18 cellular contexts compared by ENCODE assay signal in genomic region chr5:31563216-31563615, GRCh38.
"Had no signal": no experiment of that assay in that cellular context is flagged by ENCODE, and none has a peak within 500 bp of the region (broad histone marks: within the 10 kb centered on the region; RNA-seq: fewer than 3 reads in every experiment).

No MANE protein-coding gene starts in this region.

- H3K36me3 ChIP-seq: neutrophil, ovary, prostate gland, thyroid gland had no signal

- H3K27ac ChIP-seq: epithelial cell of prostate, neutrophil, ovary, prostate gland, thyroid gland had no signal

- H3K27me3 ChIP-seq: neutrophil, ovary, thyroid gland had no signal

- ATAC-seq: activated CD8-positive, alpha-beta T cell treated with anti-CD3 and anti-CD28 coated beads, Interleukin-2, amount 10 ng/mL, durations not matched to agents 7 days and 5 days; activated naive CD4-positive, alpha-beta T cell treated with anti-CD3 and anti-CD28 coated beads, Interleukin-2, amount 50 U/mL, for 72 hours; natural killer cell treated with Interleukin-12 subunit alpha and Interleukin-12 subunit beta and Interleukin-15 and Interleukin-18, amount 100 ng/mL, for 72 hours; T-helper 17 cell had no signal

- H3K4me1 ChIP-seq: prostate gland, thyroid gland had no signal

- DNase-seq: activated CD4-positive, alpha-beta T cell treated with anti-CD3 and anti-CD28 coated beads for 1 hour; activated CD4-positive, alpha-beta T cell treated with anti-CD3 and anti-CD28 coated beads, Interleukin-2, amount 50 U/mL, for 1 hour; activated CD8-positive, alpha-beta T cell treated with anti-CD3 and anti-CD28 coated beads, Interleukin-2, amount 10 ng/mL, durations not matched to agents 7 days and 5 days; aorta; cortex of kidney; hippocampal formation; ovary; stimulated activated CD4-positive, alpha-beta T cell treated with anti-CD3 and anti-CD28 coated beads, Interleukin-4, amount 100 ng/mL, for 1 hour; stimulated activated naive CD4-positive, alpha-beta T cell treated with Interleukin-2 at 50 U/mL for 16 hours; substantia nigra; SW 1271; T-helper 17 cell; thyroid gland had no signal

- H3K4me3 ChIP-seq: ovary, prostate gland, thyroid gland had no signal

- H3K9me3 ChIP-seq: neutrophil, ovary, prostate gland, thyroid gland had no signal
